Comparison of ENCODE assay signal across 12 cellular contexts in genomic region chr4:67885727-67886126, GRCh38. TPM values are rescaled to one million over a fixed set of nuclear protein-coding genes. Genes with fewer than 3 reads are reported as not detected.
A peak's percentile ranks its signal among the peaks of the same experiment; 100 is the strongest.
DNase-seq lines count a peak whose midpoint lies in the region; ATAC-seq and TF ChIP-seq lines count a peak whose summit lies in the region.
"Had no signal": no experiment of that assay in that cellular context is flagged by ENCODE, and none has a peak within 500 bp of the region (broad histone marks: within the 10 kb centered on the region; RNA-seq: fewer than 3 reads in every experiment).

No MANE protein-coding gene starts in this region.

- H3K36me3 ChIP-seq in mesodermal cell (ENCODE audit: control insufficient read depth, insufficient read depth, low read length) (no peaks in the 10 kb centered on the region), prostate gland (no peaks in the 10 kb centered on the region)
- H3K36me3 ChIP-seq: right atrium auricular region had no signal

- DNase-seq in CD14-positive monocyte (ENCODE audit: low spot score) (peak; percentile 54), NCI-H1694 treated with DMSO at 0.1 percent for 48 hours (lab: John Stamatoyannopoulos, UW) (peak; percentile 39), dedifferentiated amniotic fluid mesenchymal stem cell (ENCODE audit: extremely low spot score) (peak; percentile 75), prostate gland (ENCODE audit: low spot score) (no peak), DMS79 (lab: John Stamatoyannopoulos, UW) (no peak)
- no peak for DNase-seq in activated naive CD4-positive, alpha-beta T cell treated with anti-CD3 and anti-CD28 coated beads for 36 hours
- DNase-seq: COR-L47, GOT3, kidney had no signal

- peak overlapping the region; percentile 38 for H3K27ac ChIP-seq in mesodermal cell (ENCODE audit: low read depth, low read length, severe bottlenecking)
- no peak overlapping the region for H3K27ac ChIP-seq in prostate gland
- H3K27ac ChIP-seq: right atrium auricular region had no signal

- peak overlapping the region; percentile 52 to 73 for H3K4me3 Mint-ChIP-seq in CD14-positive monocyte
- no peak overlapping the region for H3K4me3 Mint-ChIP-seq in activated naive CD4-positive, alpha-beta T cell treated with anti-CD3 and anti-CD28 coated beads for 36 hours

- peak overlapping the region; percentile 77 to 94 (median 92) for H3K27ac Mint-ChIP-seq in CD14-positive monocyte
- no peak overlapping the region for H3K27ac Mint-ChIP-seq in activated naive CD4-positive, alpha-beta T cell treated with anti-CD3 and anti-CD28 coated beads for 36 hours

- H3K27me3 Mint-ChIP-seq in CD14-positive monocyte (ENCODE audit: low read depth in 3 of 3) = peaks cover 0 to 2% (median 0%) of the 10 kb centered on the region in 3 donors
- H3K27me3 Mint-ChIP-seq in activated naive CD4-positive, alpha-beta T cell treated with anti-CD3 and anti-CD28 coated beads for 36 hours (ENCODE audit: low read depth) = peaks cover 6% of the 10 kb centered on the region

- TF ChIP-seq POLR2A in prostate gland (IDR thresholded peaks at IDR 0.05) = no peak

- TF ChIP-seq CTCF in CD14-positive monocyte (IDR thresholded peaks at IDR 0.05) = no peak
- no peak for TF ChIP-seq CTCF in prostate gland (IDR thresholded peaks at IDR 0.05)

- H3K4me1 Mint-ChIP-seq in CD14-positive monocyte = peaks cover 34% of the 10 kb centered on the region
- no peaks in the 10 kb centered on the region for H3K4me1 Mint-ChIP-seq in activated naive CD4-positive, alpha-beta T cell treated with anti-CD3 and anti-CD28 coated beads for 36 hours (ENCODE audit: low read depth)

- H3K27me3 ChIP-seq in prostate gland (replicated peaks; ENCODE audit: insufficient read depth) = no peaks in the 10 kb centered on the region
- H3K27me3 ChIP-seq: right atrium auricular region had no signal

- intact Hi-C loops in CD14-positive monocyte (cut with micrococcal nuclease) = no loop called here
- intact Hi-C loops in prostate gland (cut with DNase I) = no loop called here
- intact Hi-C loops in activated naive CD4-positive, alpha-beta T cell treated with anti-CD3 and anti-CD28 coated beads for 36 hours (cut with micrococcal nuclease) = no loop called here

- 64 to 70% methylated on average over 2 to 3 of the region's 6 CpGs for WGBS in mesodermal cell (ENCODE audit: insufficient coverage in 2 of 2), 2 experiments
- WGBS in prostate gland = 55% methylated on average over 6 of the region's 6 CpGs

- H3K9me3 ChIP-seq in mesodermal cell (ENCODE audit: control insufficient read depth, low read length) (no peaks in the 10 kb centered on the region), prostate gland (no peaks in the 10 kb centered on the region)
- H3K9me3 ChIP-seq: right atrium auricular region had no signal

- CTCF ChIA-PET in activated naive CD4-positive, alpha-beta T cell treated with anti-CD3 and anti-CD28 coated beads for 36 hours (lab: Charles Lee) = no interaction called here

- H3K4me1 ChIP-seq in mesodermal cell (ENCODE audit: control insufficient read depth, insufficient read depth, low read length, poor library complexity, severe bottlenecking) = peaks cover 2% of the 10 kb centered on the region
- no peaks in the 10 kb centered on the region for H3K4me1 ChIP-seq in prostate gland (replicated peaks)
- H3K4me1 ChIP-seq: right atrium auricular region had no signal

- no peak overlapping the region for H3K4me3 ChIP-seq in mesodermal cell (ENCODE audit: extremely low read depth, insufficient read depth, low read length, poor library complexity, severe bottlenecking)
- no peak overlapping the region for H3K4me3 ChIP-seq in prostate gland
- H3K4me3 ChIP-seq: right atrium auricular region had no signal

- H3K9me3 Mint-ChIP-seq in CD14-positive monocyte = peaks cover 0 to 7% (median 0%) of the 10 kb centered on the region in 7 donors
- H3K9me3 Mint-ChIP-seq in activated naive CD4-positive, alpha-beta T cell treated with anti-CD3 and anti-CD28 coated beads for 36 hours = no peaks in the 10 kb centered on the region

- ATAC-seq in HG03025 (IDR thresholded peaks at IDR 0.05; ENCODE audit: low FRiP score, unreplicated experiment) = no peak

- H3K36me3 Mint-ChIP-seq in CD14-positive monocyte = no peaks in the 10 kb centered on the region
- H3K36me3 Mint-ChIP-seq in activated naive CD4-positive, alpha-beta T cell treated with anti-CD3 and anti-CD28 coated beads for 36 hours (ENCODE audit: low read depth) = no peaks in the 10 kb centered on the region

RNA-seq across cellular contexts. Expression of gene TMPRSS11D, which starts 1.9 kb away (rescaled TPM):
- polyA plus RNA-seq in CD14-positive monocyte = not detected
- polyA plus RNA-seq in mesodermal cell (2013, experiment 1 of 2) = not detected
- not detected for polyA plus RNA-seq in mesodermal cell (2013, experiment 2 of 2)
- not detected for total RNA-seq in prostate gland
- total RNA-seq in activated naive CD4-positive, alpha-beta T cell treated with anti-CD3 and anti-CD28 coated beads for 36 hours = not detected
- total RNA-seq: kidney, right atrium auricular region had no signal

Comparison
In these comparisons a context has a peak if more than half of its experiments do, and no peak if none do; other contexts are left out.
1. DNase-seq: peak in CD14-positive monocyte (single experiment), NCI-H1694 treated with DMSO at 0.1 percent for 48 hours (single experiment) and dedifferentiated amniotic fluid mesenchymal stem cell (single experiment); none in prostate gland (single experiment), DMS79 (single experiment) and activated naive CD4-positive, alpha-beta T cell treated with anti-CD3 and anti-CD28 coated beads for 36 hours (single experiment).